18 cellular contexts compared by ENCODE assay signal in genomic region chr11:112477152-112477928, GRCh38.
"Had no signal": no experiment of that assay in that cellular context is flagged by ENCODE, and none has a peak within 500 bp of the region (broad histone marks: within the 10 kb centered on the region; RNA-seq: fewer than 3 reads in every experiment).

No MANE protein-coding gene starts in this region.

- H3K9me3 ChIP-seq: breast epithelium, left lung, ovary, sigmoid colon, spleen had no signal

- DNase-seq: activated CD4-positive, alpha-beta T cell treated with anti-CD3 and anti-CD28 coated beads for 1 hour; activated CD4-positive, alpha-beta T cell treated with anti-CD3 and anti-CD28 coated beads, Interleukin-2, amount 50 U/mL, for 48 hours; activated naive CD4-positive, alpha-beta T cell treated with Interleukin-2 at 50 U/mL for 16 hours; aorta; dermis blood vessel endothelial cell; islet precursor cell; left lung; naive B cell; ovary; sigmoid colon; spleen; stimulated activated naive CD8-positive, alpha-beta T cell treated with anti-CD3 and anti-CD28 coated beads, Interleukin-15, amount 100 ng/mL, for 72 hours; T-helper 9 cell had no signal

- H3K9ac ChIP-seq: neural progenitor cell had no signal

- H3K36me3 ChIP-seq: breast epithelium, left lung, neural progenitor cell, ovary, sigmoid colon, spleen had no signal

- H3K4me1 ChIP-seq: breast epithelium, left lung, neural progenitor cell, sigmoid colon, spleen had no signal

- H3K27ac Mint-ChIP-seq: activated T-helper 17 cell treated with anti-CD3 and anti-CD28 coated beads, Interleukin-2, amount 50 U/mL, for 72 hours; naive B cell; neural progenitor cell; stimulated activated naive CD8-positive, alpha-beta T cell treated with anti-CD3 and anti-CD28 coated beads, Interleukin-15, amount 100 ng/mL, for 72 hours; type B pancreatic cell had no signal

- H3K4me3 Mint-ChIP-seq: activated T-helper 17 cell treated with anti-CD3 and anti-CD28 coated beads, Interleukin-2, amount 50 U/mL, for 72 hours; naive B cell; neural progenitor cell; stimulated activated naive CD8-positive, alpha-beta T cell treated with anti-CD3 and anti-CD28 coated beads, Interleukin-15, amount 100 ng/mL, for 72 hours; type B pancreatic cell had no signal

- H3K4me1 Mint-ChIP-seq: activated T-helper 17 cell treated with anti-CD3 and anti-CD28 coated beads, Interleukin-2, amount 50 U/mL, for 72 hours; naive B cell; stimulated activated naive CD8-positive, alpha-beta T cell treated with anti-CD3 and anti-CD28 coated beads, Interleukin-15, amount 100 ng/mL, for 72 hours had no signal

- H3K9me3 Mint-ChIP-seq: activated T-helper 17 cell treated with anti-CD3 and anti-CD28 coated beads, Interleukin-2, amount 50 U/mL, for 72 hours; neural progenitor cell; stimulated activated naive CD8-positive, alpha-beta T cell treated with anti-CD3 and anti-CD28 coated beads, Interleukin-15, amount 100 ng/mL, for 72 hours; type B pancreatic cell had no signal

- H3K4me3 ChIP-seq: breast epithelium, hepatocyte, left lung, neural progenitor cell, ovary, sigmoid colon, spleen had no signal

- H3K27ac ChIP-seq: breast epithelium, hepatocyte, left lung, neural progenitor cell, ovary, sigmoid colon, spleen had no signal

- H3K36me3 Mint-ChIP-seq: naive B cell, neural progenitor cell, type B pancreatic cell had no signal

- H3K27me3 ChIP-seq: breast epithelium, neural progenitor cell, ovary, sigmoid colon, spleen had no signal
